ENCODE assay signal across 10 cellular contexts in genomic region chr2:101305044-101305443, GRCh38. TPM values are rescaled to one million over a fixed set of nuclear protein-coding genes. Genes with fewer than 3 reads are reported as not detected.
A peak's percentile ranks its signal among the peaks of the same experiment; 100 is the strongest.
DNase-seq lines count a peak whose midpoint lies in the region; ATAC-seq lines count a peak whose summit lies in the region.
"Had no signal": no experiment of that assay in that cellular context is flagged by ENCODE, and none has a peak within 500 bp of the region (broad histone marks: within the 10 kb centered on the region; RNA-seq: fewer than 3 reads in every experiment).

No MANE protein-coding gene starts in this region.

- peak overlapping the region; percentile 88 for H3K4me3 Mint-ChIP-seq in activated CD4-positive, alpha-beta T cell treated with anti-CD3 and anti-CD28 coated beads, Interleukin-2, amount 10 ng/mL, durations not matched to agents 24 days and 14 days
- H3K4me3 Mint-ChIP-seq in activated T-cell treated with anti-CD3 and anti-CD28 coated beads, Interleukin-2, amount 50 U/mL, for 72 hours: peak overlapping the region; percentile 98
- H3K4me3 Mint-ChIP-seq in immature natural killer cell: peak overlapping the region; percentile 91 to 99 (median 98)

- no peak overlapping the region for H3K4ac ChIP-seq in neuronal stem cell (ENCODE audit: low read length)

- no peak overlapping the region for H3K4me2 ChIP-seq in neuronal stem cell (ENCODE audit: insufficient read depth, low read length, poor library complexity, severe bottlenecking)

- H3K23ac ChIP-seq in neuronal stem cell (ENCODE audit: low read depth, low read length, poor library complexity): no peak overlapping the region

- H3K4me3 ChIP-seq in neuronal stem cell (ENCODE audit: low read length in 2 of 2): no peak overlapping the region

- H3K27me3 ChIP-seq in neuronal stem cell (ENCODE audit: control insufficient read depth in 3 of 3, insufficient read depth in 3 of 3, low read depth in 1 of 3, low read length in 3 of 3): peaks cover 0 to 3% (median 0%) of the 10 kb centered on the region in 3 experiments

- peaks cover 3% of the 10 kb centered on the region for H3K79me1 ChIP-seq in neuronal stem cell (ENCODE audit: low read depth, low read length)

- H2BK120ac ChIP-seq in neuronal stem cell (ENCODE audit: low read depth, low read length): no peak overlapping the region

- no peaks in the 10 kb centered on the region for H3K9me3 ChIP-seq in neuronal stem cell (replicated peaks in 1 of 2; ENCODE audit: control insufficient read depth in 2 of 2, insufficient read depth in 1 of 2, low read depth in 1 of 2, low read length in 2 of 2)

- no peak overlapping the region for H2AK5ac ChIP-seq in neuronal stem cell (ENCODE audit: low read depth, low read length)

- H3K27me3 Mint-ChIP-seq in activated CD4-positive, alpha-beta T cell treated with anti-CD3 and anti-CD28 coated beads, Interleukin-2, amount 10 ng/mL, durations not matched to agents 24 days and 14 days: no peaks in the 10 kb centered on the region
- H3K27me3 Mint-ChIP-seq in activated T-cell treated with anti-CD3 and anti-CD28 coated beads, Interleukin-2, amount 50 U/mL, for 72 hours (ENCODE audit: low read depth): no peaks in the 10 kb centered on the region
- peaks cover 9 to 26% (median 17%) of the 10 kb centered on the region in 3 donors for H3K27me3 Mint-ChIP-seq in immature natural killer cell (ENCODE audit: low read depth in 3 of 3)

- H3K9ac ChIP-seq in neuronal stem cell (ENCODE audit: low read depth, low read length, poor library complexity): no peak overlapping the region

- intact Hi-C loops in activated CD4-positive, alpha-beta T cell treated with anti-CD3 and anti-CD28 coated beads, Interleukin-2, amount 10 ng/mL, durations not matched to agents 24 days and 14 days (cut with micrococcal nuclease): loop anchor here (1.0 to 10.0 kb wide), 7 partner anchors 33 to 1062 kb away; partner anchors contain the start of genes MAP4K4, PDCL3, RFX8 and TBC1D8

- ATAC-seq in activated T-cell treated with anti-CD3 and anti-CD28 coated beads, Interleukin-2, amount 50 U/mL, for 72 hours (replicated peaks in 1 of 2): peak; percentile 43 to 55
- peak; percentile 24 for ATAC-seq in stimulated activated naive CD8-positive, alpha-beta T cell treated with anti-CD3 and anti-CD28 coated beads, Interleukin-15, Interleukin-2, amounts not matched to agents 100 U/mL and 50 U/mL, for 24 hours
- ATAC-seq in HG03175 (IDR thresholded peaks at IDR 0.05; ENCODE audit: unreplicated experiment): no peak
- no peak for ATAC-seq in GM21723 (IDR thresholded peaks at IDR 0.05; ENCODE audit: unreplicated experiment)

- H2BK15ac ChIP-seq in neuronal stem cell (ENCODE audit: low read length): no peak overlapping the region

- WGBS in neuronal stem cell (ENCODE audit: extremely low coverage in 2 of 2, insufficient read length in 2 of 2, insufficient replicate concordance in 1 of 2), 2 donors: no CpG with 5 or more reads among the region's 4 CpGs

- H2BK5ac ChIP-seq in neuronal stem cell (ENCODE audit: low read length): no peak overlapping the region

- H3K36me3 ChIP-seq in neuronal stem cell (replicated peaks in 1 of 2; ENCODE audit: control insufficient read depth in 2 of 2, insufficient read depth in 2 of 2, low read length in 2 of 2): peaks cover 0 to 19% of the 10 kb centered on the region in 2 donors

- H3K18ac ChIP-seq in neuronal stem cell (ENCODE audit: low read length): no peak overlapping the region

- DNase-seq in activated CD4-positive, alpha-beta T cell treated with anti-CD3 and anti-CD28 coated beads, Interleukin-2, amount 10 ng/mL, durations not matched to agents 24 days and 14 days: no peak
- no peak for DNase-seq in activated CD4-positive, alpha-beta T cell treated with anti-CD3 and anti-CD28 coated beads for 1 hour
- peak in 1 of 2 donors; percentile 31 for DNase-seq in activated T-cell treated with anti-CD3 and anti-CD28 coated beads, Interleukin-2, amount 50 U/mL, for 72 hours
- no peak for DNase-seq in immature natural killer cell
- no peak for DNase-seq in stimulated activated naive CD8-positive, alpha-beta T cell treated with anti-CD3 and anti-CD28 coated beads, Interleukin-15, Interleukin-2, amounts not matched to agents 100 U/mL and 50 U/mL, for 24 hours
- DNase-seq in neuronal stem cell (ENCODE audit: low spot score): no peak
- DNase-seq: activated gamma-delta T cell, NCI-H1436 had no signal

- peaks cover 60% of the 10 kb centered on the region for H3K4me1 Mint-ChIP-seq in activated CD4-positive, alpha-beta T cell treated with anti-CD3 and anti-CD28 coated beads, Interleukin-2, amount 10 ng/mL, durations not matched to agents 24 days and 14 days
- H3K4me1 Mint-ChIP-seq in activated T-cell treated with anti-CD3 and anti-CD28 coated beads, Interleukin-2, amount 50 U/mL, for 72 hours (ENCODE audit: low read depth): peaks cover 83% of the 10 kb centered on the region
- peaks cover 83 to 89% of the 10 kb centered on the region in 2 donors for H3K4me1 Mint-ChIP-seq in immature natural killer cell

- peak overlapping the region; percentile 80 for H3K27ac Mint-ChIP-seq in activated CD4-positive, alpha-beta T cell treated with anti-CD3 and anti-CD28 coated beads, Interleukin-2, amount 10 ng/mL, durations not matched to agents 24 days and 14 days
- H3K27ac Mint-ChIP-seq in activated T-cell treated with anti-CD3 and anti-CD28 coated beads, Interleukin-2, amount 50 U/mL, for 72 hours: peak overlapping the region; percentile 97
- H3K27ac Mint-ChIP-seq in immature natural killer cell: peak overlapping the region; percentile 97 to 100 (median 100)

- H3K36me3 Mint-ChIP-seq in activated CD4-positive, alpha-beta T cell treated with anti-CD3 and anti-CD28 coated beads, Interleukin-2, amount 10 ng/mL, durations not matched to agents 24 days and 14 days (ENCODE audit: low read depth): peaks cover 38% of the 10 kb centered on the region
- H3K36me3 Mint-ChIP-seq in activated T-cell treated with anti-CD3 and anti-CD28 coated beads, Interleukin-2, amount 50 U/mL, for 72 hours (ENCODE audit: insufficient read depth in 2 of 2): peaks cover 3 to 12% of the 10 kb centered on the region in 2 donors
- peaks cover 0 to 6% (median 3%) of the 10 kb centered on the region in 3 donors for H3K36me3 Mint-ChIP-seq in immature natural killer cell

- no peak overlapping the region for H2AFZ ChIP-seq in neuronal stem cell (ENCODE audit: low read length)

- H2BK12ac ChIP-seq in neuronal stem cell (ENCODE audit: low read length): no peak overlapping the region

- no peak overlapping the region for H3K14ac ChIP-seq in neuronal stem cell (ENCODE audit: low read length)

- H3K4me1 ChIP-seq in neuronal stem cell (ENCODE audit: control insufficient read depth in 2 of 2, insufficient read depth in 1 of 2, low read depth in 1 of 2, low read length in 2 of 2): peaks cover 8 to 9% of the 10 kb centered on the region in 2 donors

- H3K9me3 Mint-ChIP-seq in activated CD4-positive, alpha-beta T cell treated with anti-CD3 and anti-CD28 coated beads, Interleukin-2, amount 10 ng/mL, durations not matched to agents 24 days and 14 days: no peaks in the 10 kb centered on the region
- no peaks in the 10 kb centered on the region for H3K9me3 Mint-ChIP-seq in activated T-cell treated with anti-CD3 and anti-CD28 coated beads, Interleukin-2, amount 50 U/mL, for 72 hours
- no peaks in the 10 kb centered on the region for H3K9me3 Mint-ChIP-seq in immature natural killer cell

- H4K91ac ChIP-seq in neuronal stem cell (ENCODE audit: low read depth, low read length, poor library complexity): no peak overlapping the region

- H3K27ac ChIP-seq in neuronal stem cell (replicated peaks; ENCODE audit: low read length): no peak overlapping the region

- H4K8ac ChIP-seq in neuronal stem cell (ENCODE audit: low read depth, low read length): no peak overlapping the region

RNA-seq across cellular contexts. Expression of gene RNF149, which starts 3.5 kb away (rescaled TPM):
- 40.3 and 40.7 TPM in 2 replicates for total RNA-seq in activated CD4-positive, alpha-beta T cell treated with anti-CD3 and anti-CD28 coated beads, Interleukin-2, amount 10 ng/mL, durations not matched to agents 24 days and 14 days
- total RNA-seq in activated T-cell treated with anti-CD3 and anti-CD28 coated beads, Interleukin-2, amount 50 U/mL, for 72 hours: 10 to 100 TPM; 30.9 to 50.8 TPM
- 10 to 100 TPM; 45.5 to 79.9 (median 50.9) TPM for polyA plus RNA-seq in immature natural killer cell
- 16.8 TPM for polyA plus RNA-seq in neuronal stem cell (2013, experiment 1 of 2)
- polyA plus RNA-seq in neuronal stem cell (2013, experiment 2 of 2): 17.8 TPM

RNA-seq across cellular contexts. Expression of gene CNOT11, which starts 52.4 kb away (rescaled TPM):
- 65.0 and 69.6 TPM in 2 replicates for total RNA-seq in activated CD4-positive, alpha-beta T cell treated with anti-CD3 and anti-CD28 coated beads, Interleukin-2, amount 10 ng/mL, durations not matched to agents 24 days and 14 days
- total RNA-seq in activated T-cell treated with anti-CD3 and anti-CD28 coated beads, Interleukin-2, amount 50 U/mL, for 72 hours: 10 to 100 TPM; 57.4 to 59.3 TPM
- 10 to 100 TPM; 37.0 to 56.9 (median 39.3) TPM for polyA plus RNA-seq in immature natural killer cell
- polyA plus RNA-seq in neuronal stem cell (2013, experiment 1 of 2): 38.9 TPM
- 39.3 TPM for polyA plus RNA-seq in neuronal stem cell (2013, experiment 2 of 2)

Comparison
In these comparisons a context has a peak if more than half of its experiments do, and no peak if none do; other contexts are left out.
1. ATAC-seq: peak in activated T-cell treated with anti-CD3 and anti-CD28 coated beads, Interleukin-2, amount 50 U/mL, for 72 hours (2 of 2) and stimulated activated naive CD8-positive, alpha-beta T cell treated with anti-CD3 and anti-CD28 coated beads, Interleukin-15, Interleukin-2, amounts not matched to agents 100 U/mL and 50 U/mL, for 24 hours (single experiment); none in HG03175 (single experiment) and GM21723 (single experiment).
2. Peak in every context shown above with its lines, with median percentiles within 50 percentile points of each other: H3K27ac Mint-ChIP-seq and H3K4me3 Mint-ChIP-seq.